In the genomic region with DNA sequence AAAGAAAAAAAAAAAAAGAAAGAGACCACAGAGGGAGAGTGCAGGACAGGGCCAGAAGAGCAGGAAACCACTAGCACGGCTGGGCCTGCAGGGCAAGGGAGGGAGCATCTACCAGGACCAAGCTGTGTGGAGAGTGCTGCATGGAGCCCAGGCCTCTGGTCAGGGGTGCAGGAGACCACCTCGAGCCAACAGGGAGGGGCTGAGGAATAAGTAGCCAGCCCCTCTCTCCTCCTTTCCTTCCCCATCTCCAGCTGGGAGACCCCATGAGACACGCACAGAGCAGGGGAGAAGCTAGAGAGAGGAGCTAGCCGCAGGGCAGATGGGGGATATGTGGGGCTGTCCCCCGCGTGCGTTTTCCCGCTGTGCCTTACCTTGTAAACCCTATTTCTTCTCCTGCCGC, we compare ENCODE assay signal across 20 cellular contexts.
DNase-seq lines count a peak whose midpoint lies in the region; ATAC-seq and TF ChIP-seq lines count a peak whose summit lies in the region.
"Had no signal": no experiment of that assay in that cellular context is flagged by ENCODE, and none has a peak within 500 bp of the region (broad histone marks: within the 10 kb centered on the region; RNA-seq: fewer than 3 reads in every experiment).

No MANE protein-coding gene starts in this region.

- H3K36me3 Mint-ChIP-seq in memory B cell = peaks cover 5% of the 10 kb centered on the region
- H3K36me3 Mint-ChIP-seq in stimulated activated effector memory CD8-positive, alpha-beta T cell treated with anti-CD3 and anti-CD28 coated beads, Interleukin-12 subunit alpha, Interleukin-12 subunit beta, amount 100 ng/mL, for 72 hours = no peaks in the 10 kb centered on the region

- peaks cover under 1% of the 10 kb centered on the region for H3K9me3 Mint-ChIP-seq in memory B cell
- no peaks in the 10 kb centered on the region for H3K9me3 Mint-ChIP-seq in stimulated activated effector memory CD8-positive, alpha-beta T cell treated with anti-CD3 and anti-CD28 coated beads, Interleukin-12 subunit alpha, Interleukin-12 subunit beta, amount 100 ng/mL, for 72 hours

- TF ChIP-seq CTCF in OCI-LY3 (IDR thresholded peaks at IDR 0.05; ENCODE audit: low read depth, low read length) (no peak), tibial artery (IDR thresholded peaks at IDR 0.05) (no peak)

- DNase-seq in GDM1 (lab: John Stamatoyannopoulos, UW) = peak; percentile 23
- no peak for DNase-seq in memory B cell (ENCODE audit: low spot score in 2 of 2)
- DNase-seq in stimulated activated effector memory CD8-positive, alpha-beta T cell treated with anti-CD3 and anti-CD28 coated beads, Interleukin-12 subunit alpha, Interleukin-12 subunit beta, amount 100 ng/mL, for 72 hours (ENCODE audit: low spot score in 2 of 2) = no peak
- no peak for DNase-seq in mucosa of gallbladder (ENCODE audit: low spot score)
- DNase-seq in activated CD4-positive, CD25-positive, alpha-beta regulatory T cell treated with anti-CD3 and anti-CD28 coated beads, Interleukin-2, amount 50 U/mL, for 72 hours = no peak
- no peak for DNase-seq in tibial artery
- DNase-seq: C1 segment of cervical spinal cord; CD8-positive, alpha-beta memory T cell; DMS53; GF-D8; Karpas-422; NCI-H1417; NCI-H1694 treated with DMSO at 0.1 percent for 48 hours; NCI-H2107; NCI-H446 treated with DMSO at 0.1 percent for 48 hours; NCI-H526 treated with DMSO at 0.1 percent for 48 hours; PC-9; RPMI8226; SHP77 had no signal

- H3K36me3 ChIP-seq in OCI-LY3 (replicated peaks; ENCODE audit: low read depth, low read length) (no peaks in the 10 kb centered on the region), tibial artery (no peaks in the 10 kb centered on the region)

- H3K9me3 ChIP-seq in OCI-LY3 (ENCODE audit: insufficient read depth, low read length) (peaks cover 7% of the 10 kb centered on the region; the same call in 1 of the 2 replicates), tibial artery (no peaks in the 10 kb centered on the region)

- H3K4me1 Mint-ChIP-seq in memory B cell = peaks cover 9% of the 10 kb centered on the region
- peaks cover 10% of the 10 kb centered on the region for H3K4me1 Mint-ChIP-seq in stimulated activated effector memory CD8-positive, alpha-beta T cell treated with anti-CD3 and anti-CD28 coated beads, Interleukin-12 subunit alpha, Interleukin-12 subunit beta, amount 100 ng/mL, for 72 hours

- H3K4me2 ChIP-seq in OCI-LY3 (ENCODE audit: low read length) = peak overlapping the region; percentile 80
- H3K4me2 ChIP-seq: PC-9 had no signal

- H3K4me3 ChIP-seq in OCI-LY3 (ENCODE audit: low read length) (no peak overlapping the region), tibial artery (no peak overlapping the region)
- H3K4me3 ChIP-seq: PC-9 had no signal

- H3K27me3 Mint-ChIP-seq in memory B cell = no peaks in the 10 kb centered on the region

- H2AFZ ChIP-seq in OCI-LY3 (ENCODE audit: low read depth, low read length) = no peak overlapping the region
- H2AFZ ChIP-seq: PC-9 had no signal

- H3K4me1 ChIP-seq in OCI-LY3 (ENCODE audit: low read length) (peaks cover 37% of the 10 kb centered on the region), tibial artery (peaks cover 0 to 10% (median 0%) of the 10 kb centered on the region in 4 donors)

- peak overlapping the region; percentile 38; the same call in 1 of the 2 replicates for H3K9ac ChIP-seq in OCI-LY3 (ENCODE audit: low read length)

- H3K79me2 ChIP-seq in OCI-LY3 (ENCODE audit: low read length) = no peaks in the 10 kb centered on the region

- H3K27me3 ChIP-seq in OCI-LY3 (ENCODE audit: low read depth, low read length) = no peaks in the 10 kb centered on the region
- peaks cover 0 to 4% of the 10 kb centered on the region in 2 donors for H3K27me3 ChIP-seq in tibial artery

- intact Hi-C loops in tibial artery (cut with DNase I; ENCODE audit: low total_unique reads) = no loop called here

- H3K4me3 Mint-ChIP-seq in memory B cell = no peak overlapping the region
- no peak overlapping the region for H3K4me3 Mint-ChIP-seq in stimulated activated effector memory CD8-positive, alpha-beta T cell treated with anti-CD3 and anti-CD28 coated beads, Interleukin-12 subunit alpha, Interleukin-12 subunit beta, amount 100 ng/mL, for 72 hours
- H3K4me3 Mint-ChIP-seq: CD8-positive, alpha-beta memory T cell had no signal

- no peak for ATAC-seq in memory B cell (ENCODE audit: low read depth)
- ATAC-seq in stimulated activated effector memory CD8-positive, alpha-beta T cell treated with anti-CD3 and anti-CD28 coated beads, Interleukin-12 subunit alpha, Interleukin-12 subunit beta, amount 100 ng/mL, for 72 hours = no peak

- H4K20me1 ChIP-seq in OCI-LY3 (ENCODE audit: insufficient read depth, low read length) = no peaks in the 10 kb centered on the region

- peak overlapping the region; percentile 82 for H3K27ac ChIP-seq in OCI-LY3 (ENCODE audit: low read length)
- no peak overlapping the region for H3K27ac ChIP-seq in tibial artery
- H3K27ac ChIP-seq: PC-9 had no signal

- peak overlapping the region; percentile 1 for H3K27ac Mint-ChIP-seq in memory B cell
- H3K27ac Mint-ChIP-seq in stimulated activated effector memory CD8-positive, alpha-beta T cell treated with anti-CD3 and anti-CD28 coated beads, Interleukin-12 subunit alpha, Interleukin-12 subunit beta, amount 100 ng/mL, for 72 hours = peak overlapping the region; percentile 11
- H3K27ac Mint-ChIP-seq: CD8-positive, alpha-beta memory T cell had no signal
